1 cellular context compared by ENCODE assay signal in the genomic region with DNA sequence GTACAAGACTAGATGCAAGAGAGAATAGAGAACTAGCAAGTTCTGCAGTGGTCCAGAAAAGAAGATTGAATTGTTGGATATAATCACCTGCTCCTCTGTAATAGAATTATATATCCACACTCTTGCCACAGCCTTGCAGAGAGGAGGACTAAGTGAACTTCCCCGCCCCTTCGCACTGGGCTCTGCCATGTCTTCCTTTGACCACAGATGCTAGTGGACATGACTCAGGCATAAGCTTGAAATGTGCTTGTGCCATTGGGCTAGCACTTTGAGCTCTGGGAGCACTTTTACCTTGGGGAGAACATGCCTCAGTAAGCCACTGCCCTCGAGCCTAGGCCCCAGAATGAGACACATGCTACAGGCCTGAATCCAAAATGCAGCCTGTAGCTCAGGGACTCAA.
TF ChIP-seq lines count a peak whose summit lies in the region.

No MANE protein-coding gene starts in this region.

TF ChIP-seq in IMR-90, 13 proteins besides CTCF, POLR2A, EP300 and RAD21 (continued from another document):
- no peak for TF ChIP-seq RFX5 (IDR thresholded peaks at IDR 0.05; ENCODE audit: low read depth, low read length)
- no peak for TF ChIP-seq MXI1 (IDR thresholded peaks at IDR 0.05; ENCODE audit: borderline replicate concordance, low read depth, low read length)
- no peak for TF ChIP-seq FOS (IDR thresholded peaks at IDR 0.05; ENCODE audit: low read depth, low read length)
- TF ChIP-seq SMC3 (IDR thresholded peaks at IDR 0.05; ENCODE audit: low read depth, low read length), result no peak
